In genomic region chr20:63877755-63878470, GRCh38 we compare ENCODE assay signal across 2 cellular contexts.
A peak's percentile ranks its signal among the peaks of the same experiment; 100 is the strongest.
TF ChIP-seq lines count a peak whose summit lies in the region.

No MANE protein-coding gene starts in this region.

TF ChIP-seq in A549, 52 proteins besides CTCF, POLR2A, EP300 and RAD21:
- TF ChIP-seq ZC3H11A (IDR thresholded peaks at IDR 0.05) (no peak), POLR2AphosphoS2 (conservative IDR thresholded peaks at IDR 0.05; ENCODE audit: low read length) (0 out of 2 replicates have a peak, but pooled peaks have one; percentile 30)
TF ChIP-seq in A549: peak in this region for 1.

TF ChIP-seq in K562, 482 proteins besides CTCF, POLR2A, EP300 and RAD21:
- TF ChIP-seq RBFOX2 (IDR thresholded peaks at IDR 0.05; ENCODE audit: low read depth, low read length) (peak; percentile 31; the same call in 1 of the 2 replicates), TSC22D4 (tag; IDR thresholded peaks at IDR 0.05) (no peak)
